Comparison of ENCODE assay signal across 19 cellular contexts in the genomic region with DNA sequence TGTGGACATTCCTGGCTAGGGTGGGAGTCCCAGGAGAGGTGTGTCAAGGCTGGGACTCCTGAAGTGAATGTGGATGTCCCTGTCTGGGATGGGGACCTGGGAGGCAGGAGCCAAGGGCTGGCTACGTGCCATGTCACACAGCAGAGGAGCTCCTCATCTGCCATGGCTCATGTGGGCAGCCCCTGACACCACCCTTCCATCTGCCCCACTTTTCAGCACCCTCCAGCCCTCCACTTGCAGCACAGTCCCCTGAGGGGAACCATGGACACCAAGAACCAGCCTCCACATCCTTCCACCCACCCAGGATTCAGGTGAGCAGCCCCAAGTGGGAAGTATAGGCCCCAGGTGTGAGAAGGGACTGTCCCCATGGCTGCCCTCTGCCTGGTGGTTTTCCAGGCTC. TPM values are rescaled to one million over a fixed set of nuclear protein-coding genes. Genes with fewer than 3 reads are reported as not detected.
A peak's percentile ranks its signal among the peaks of the same experiment; 100 is the strongest.
DNase-seq lines count a peak whose midpoint lies in the region; ATAC-seq, FAIRE-seq and TF ChIP-seq lines count a peak whose summit lies in the region.
"Had no signal": no experiment of that assay in that cellular context is flagged by ENCODE, and none has a peak within 500 bp of the region (broad histone marks: within the 10 kb centered on the region; RNA-seq: fewer than 3 reads in every experiment).

No MANE protein-coding gene starts in this region.

- FAIRE-seq in kidney (lab: Jason Lieb, UNC) = no peak
- FAIRE-seq: GM12891 had no signal

- no peak overlapping the region for H3K4me3 ChIP-seq in kidney (ENCODE audit: low read length in 2 of 2)
- H3K4me3 ChIP-seq: HAP-1 had no signal

- H3K9me3 ChIP-seq in kidney (ENCODE audit: control insufficient read depth in 1 of 2, low read length in 2 of 2) = no peaks in the 10 kb centered on the region
- H3K9me3 ChIP-seq: HAP-1 had no signal

- POLR2A ChIA-PET in activated CD4-positive, alpha-beta memory T cell treated with anti-CD3 and anti-CD28 coated beads, Interleukin-2, amount 10 ng/mL, durations not matched to agents 7 days and 5 days (lab: Charles Lee) = interaction anchor here (1.0 kb wide), 2 partner anchors 35 to 41 kb away, joined by 3 to 4 read pairs; a partner anchor contains a TSS

- H3K27me3 Mint-ChIP-seq in activated CD4-positive, alpha-beta memory T cell treated with anti-CD3 and anti-CD28 coated beads, Interleukin-2, amount 10 ng/mL, durations not matched to agents 7 days and 5 days = no peaks in the 10 kb centered on the region
- H3K27me3 Mint-ChIP-seq: CD4-positive, CD25-positive, alpha-beta regulatory T cell had no signal

- no peak overlapping the region for H3K4me3 Mint-ChIP-seq in activated CD4-positive, alpha-beta memory T cell treated with anti-CD3 and anti-CD28 coated beads, Interleukin-2, amount 10 ng/mL, durations not matched to agents 7 days and 5 days

- no peaks in the 10 kb centered on the region for H3K9me3 Mint-ChIP-seq in activated CD4-positive, alpha-beta memory T cell treated with anti-CD3 and anti-CD28 coated beads, Interleukin-2, amount 10 ng/mL, durations not matched to agents 7 days and 5 days
- H3K9me3 Mint-ChIP-seq: CD4-positive, CD25-positive, alpha-beta regulatory T cell; nephron progenitor cell had no signal

- peaks cover 17% of the 10 kb centered on the region for H3K36me3 Mint-ChIP-seq in activated CD4-positive, alpha-beta memory T cell treated with anti-CD3 and anti-CD28 coated beads, Interleukin-2, amount 10 ng/mL, durations not matched to agents 7 days and 5 days (ENCODE audit: low read depth)

- peak overlapping the region; percentile 99 for H3K27ac Mint-ChIP-seq in activated CD4-positive, alpha-beta memory T cell treated with anti-CD3 and anti-CD28 coated beads, Interleukin-2, amount 10 ng/mL, durations not matched to agents 7 days and 5 days
- H3K27ac Mint-ChIP-seq: nephron progenitor cell had no signal

- H3K4me1 ChIP-seq in kidney (ENCODE audit: control insufficient read depth in 1 of 2, insufficient read depth in 1 of 2, low read depth in 1 of 2, low read length in 2 of 2) = peaks cover 11 to 12% of the 10 kb centered on the region in 2 donors

- H3K27ac ChIP-seq in 22Rv1 = peak overlapping the region; percentile 98
- no peak overlapping the region for H3K27ac ChIP-seq in kidney (ENCODE audit: low read depth in 2 of 2, low read length in 2 of 2)

- no peak for TF ChIP-seq CTCF in 22Rv1 (IDR thresholded peaks at IDR 0.05)
- no peak for TF ChIP-seq CTCF in kidney (IDR thresholded peaks at IDR 0.05; ENCODE audit: borderline replicate concordance, extremely low read depth, insufficient read depth)

- H3K4me1 Mint-ChIP-seq in activated CD4-positive, alpha-beta memory T cell treated with anti-CD3 and anti-CD28 coated beads, Interleukin-2, amount 10 ng/mL, durations not matched to agents 7 days and 5 days = peaks cover 32% of the 10 kb centered on the region

- DNase-seq in D341Med (ENCODE audit: low spot score) = peak; percentile 22
- no peak for DNase-seq in activated CD4-positive, alpha-beta memory T cell treated with anti-CD3 and anti-CD28 coated beads, Interleukin-2, amount 10 ng/mL, durations not matched to agents 7 days and 5 days
- DNase-seq in kidney = peak; percentile 66
- DNase-seq in dedifferentiated amniotic fluid mesenchymal stem cell (ENCODE audit: extremely low spot score) = no peak
- DNase-seq: activated CD4-positive, alpha-beta T cell treated with anti-CD3 and anti-CD28 coated beads for 1 hour; CD4-positive, CD25-positive, alpha-beta regulatory T cell; DMS53; KBM-7; left cardiac atrium; NCI-H1694 treated with DMSO at 0.1 percent for 48 hours; NCI-H69; nephron progenitor cell had no signal

- CTCF ChIA-PET in activated CD4-positive, alpha-beta memory T cell treated with anti-CD3 and anti-CD28 coated beads, Interleukin-2, amount 10 ng/mL, durations not matched to agents 7 days and 5 days (lab: Charles Lee) = interaction anchor here (0.7 kb wide), 1 partner anchor 42 kb away, joined by 4 read pairs; a partner anchor contains a TSS

- intact Hi-C loops in kidney (cut with DNase I) = no loop called here

- no peak for ATAC-seq in HG03354 (IDR thresholded peaks at IDR 0.05; ENCODE audit: poor library complexity, severe bottlenecking, unreplicated experiment)
- no peak for ATAC-seq in HG03442 (IDR thresholded peaks at IDR 0.05; ENCODE audit: unreplicated experiment)
- ATAC-seq in HG03565 (IDR thresholded peaks at IDR 0.05; ENCODE audit: unreplicated experiment) = no peak
- ATAC-seq: left cardiac atrium, SK-N-SH treated with all-trans-retinoic acid at 6 μM for 48 hours had no signal

- H3K9ac ChIP-seq in kidney (ENCODE audit: low read length in 2 of 2) = no peak overlapping the region

- peaks cover 2 to 3% of the 10 kb centered on the region in 2 donors for H3K36me3 ChIP-seq in kidney (ENCODE audit: control insufficient read depth in 1 of 2, insufficient read depth in 2 of 2, low read length in 2 of 2)

RNA-seq across cellular contexts. Expression of a gene that starts 1.7 kb away (rescaled TPM):
- total RNA-seq in activated CD4-positive, alpha-beta memory T cell treated with anti-CD3 and anti-CD28 coated beads, Interleukin-2, amount 10 ng/mL, durations not matched to agents 7 days and 5 days = 1 to 10 TPM; 8.4 to 8.7 TPM
- total RNA-seq in kidney = 13.3 TPM
- polyA plus RNA-seq in kidney (ENCODE audit: insufficient read depth, low read depth, low replicate concordance) = 12.6 TPM

RNA-seq across cellular contexts. Expression of a gene that starts 11.0 kb away (rescaled TPM):
- 10 to 100 TPM; 10.8 to 12.1 TPM for total RNA-seq in activated CD4-positive, alpha-beta memory T cell treated with anti-CD3 and anti-CD28 coated beads, Interleukin-2, amount 10 ng/mL, durations not matched to agents 7 days and 5 days
- 13.0 TPM for total RNA-seq in kidney
- polyA plus RNA-seq in kidney (ENCODE audit: insufficient read depth, low read depth, low replicate concordance) = 3.9 TPM

RNA-seq across cellular contexts. Expression of a gene that starts 26.4 kb away (rescaled TPM):
- 10 to 100 TPM; 11.5 to 12.3 TPM for total RNA-seq in activated CD4-positive, alpha-beta memory T cell treated with anti-CD3 and anti-CD28 coated beads, Interleukin-2, amount 10 ng/mL, durations not matched to agents 7 days and 5 days
- total RNA-seq in kidney = 9.9 TPM
- 3.4 TPM for polyA plus RNA-seq in kidney (ENCODE audit: insufficient read depth, low read depth, low replicate concordance)

RNA-seq across cellular contexts. Expression of a gene that starts 33.9 kb away (rescaled TPM):
- 10 to 100 TPM; 16.8 to 17.1 TPM for total RNA-seq in activated CD4-positive, alpha-beta memory T cell treated with anti-CD3 and anti-CD28 coated beads, Interleukin-2, amount 10 ng/mL, durations not matched to agents 7 days and 5 days
- total RNA-seq in kidney = 10.8 TPM
- polyA plus RNA-seq in kidney (ENCODE audit: insufficient read depth, low read depth, low replicate concordance) = 41.5 TPM

RNA-seq across cellular contexts. Expression of a gene that starts 37.9 kb away (rescaled TPM):
- 1 to 10 TPM; 4.5 to 4.7 TPM for total RNA-seq in activated CD4-positive, alpha-beta memory T cell treated with anti-CD3 and anti-CD28 coated beads, Interleukin-2, amount 10 ng/mL, durations not matched to agents 7 days and 5 days
- total RNA-seq in kidney = 7.8 TPM
- 2.9 TPM for polyA plus RNA-seq in kidney (ENCODE audit: insufficient read depth, low read depth, low replicate concordance)

Comparison
In these comparisons a context has a peak if more than half of its experiments do, and no peak if none do; other contexts are left out.
1. DNase-seq: peak in D341Med (single experiment) and kidney (single experiment); none in activated CD4-positive, alpha-beta memory T cell treated with anti-CD3 and anti-CD28 coated beads, Interleukin-2, amount 10 ng/mL, durations not matched to agents 7 days and 5 days (single experiment) and dedifferentiated amniotic fluid mesenchymal stem cell (single experiment).